In genomic region chr11:66421492-66422205, GRCh38 we compare ENCODE assay signal across 1 cellular context.
TF ChIP-seq lines count a peak whose summit lies in the region.

No MANE protein-coding gene starts in this region.

TF ChIP-seq in GM12878, 131 proteins besides CTCF, POLR2A, EP300 and RAD21 (continued from another document):
- TF ChIP-seq E4F1 (IDR thresholded peaks at IDR 0.05; ENCODE audit: borderline replicate concordance, partially characterized antibody) (no peak), POLR2AphosphoS2 (IDR thresholded peaks at IDR 0.05; ENCODE audit: low read depth, low read length) (no peak), ZNF687 (IDR thresholded peaks at IDR 0.05) (no peak), STAT1 (conservative IDR thresholded peaks at IDR 0.05) (no peak)
